Comparison of ENCODE assay signal across 18 cellular contexts in the genomic region with DNA sequence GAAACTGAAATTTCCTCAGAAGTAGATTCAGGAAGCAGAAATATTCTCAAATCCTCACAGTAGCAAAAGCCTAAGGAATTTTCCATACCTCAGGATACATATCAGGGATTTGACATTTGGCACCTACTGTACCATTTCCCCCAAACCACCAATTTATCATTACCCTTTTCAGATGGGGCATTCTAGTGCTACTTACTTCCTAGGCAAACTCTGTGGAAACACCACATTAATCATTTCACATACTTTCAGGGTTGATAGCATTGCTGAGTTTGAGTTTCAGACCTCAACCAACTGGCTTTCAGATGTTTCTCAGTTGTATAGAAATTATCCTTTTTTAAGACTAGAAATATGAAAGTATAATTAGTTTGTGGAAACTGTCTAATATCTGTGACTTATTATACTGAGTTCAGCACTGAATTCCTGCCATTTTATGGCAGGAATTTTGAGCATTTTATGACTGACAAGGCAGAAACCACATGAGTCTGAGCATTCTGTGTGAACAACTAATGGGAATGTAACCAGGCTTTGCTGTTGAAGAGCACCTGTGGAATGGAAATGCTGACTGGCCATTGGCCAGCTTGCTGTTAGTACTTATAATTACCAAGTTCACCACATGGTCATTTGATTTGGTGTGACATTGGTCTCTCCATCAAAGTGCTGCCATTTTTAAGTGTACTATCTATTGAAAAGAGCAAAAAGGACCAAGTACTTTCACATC. TPM values are rescaled to one million over a fixed set of nuclear protein-coding genes. Genes with fewer than 3 reads are reported as not detected.
DNase-seq lines count a peak whose midpoint lies in the region; ATAC-seq and TF ChIP-seq lines count a peak whose summit lies in the region.
"Had no signal": no experiment of that assay in that cellular context is flagged by ENCODE, and none has a peak within 500 bp of the region (broad histone marks: within the 10 kb centered on the region; RNA-seq: fewer than 3 reads in every experiment).

No MANE protein-coding gene starts in this region.

- no peaks in the 10 kb centered on the region for H4K20me1 ChIP-seq in MM.1S (ENCODE audit: insufficient read depth, low read length)

- DNase-seq in MM.1S (peak; percentile 74), myocyte (ENCODE audit: low read depth) (peak; percentile 68), NCI-H146 treated with DMSO at 0.1 percent for 48 hours (lab: John Stamatoyannopoulos, UW; ENCODE audit: unreplicated experiment) (no peak), hepatic stellate cell (ENCODE audit: low spot score) (no peak), natural killer cell (no peak)
- DNase-seq: activated CD4-positive, alpha-beta memory T cell treated with anti-CD3 and anti-CD28 coated beads, Interleukin-2, amount 10 ng/mL, durations not matched to agents 7 days and 5 days; Caco-2; glutamatergic neuron; islet precursor cell; NCI-H2171; SK-N-SH; upper lobe of right lung had no signal

- H3F3A ChIP-seq in MM.1S (ENCODE audit: insufficient read depth, low read length) = peaks cover 19% of the 10 kb centered on the region

- no peak overlapping the region for H3K4me3 ChIP-seq in MM.1S (ENCODE audit: low read length)
- H3K4me3 ChIP-seq: colonic mucosa, upper lobe of right lung had no signal

- H3K9ac ChIP-seq in MM.1S (ENCODE audit: low read length) = no peak overlapping the region
- H3K9ac ChIP-seq: SK-N-SH had no signal

- no peak for TF ChIP-seq CTCF in MM.1S (IDR thresholded peaks at IDR 0.05; ENCODE audit: low read length)
- TF ChIP-seq CTCF in natural killer cell (IDR thresholded peaks at IDR 0.05) = no peak

- H3K9me3 ChIP-seq in MM.1S (replicated peaks; ENCODE audit: insufficient read depth, low read length) = no peaks in the 10 kb centered on the region
- H3K9me3 ChIP-seq: Caco-2, colonic mucosa, SK-N-SH, upper lobe of right lung had no signal

- intact Hi-C loops in natural killer cell (cut with micrococcal nuclease) = no loop called here

- H2AFZ ChIP-seq in MM.1S (ENCODE audit: low read length) = no peak overlapping the region

- peak overlapping the region; percentile 50; the same call in 1 of the 2 replicates for H3K27ac ChIP-seq in MM.1S (ENCODE audit: low read length)
- H3K27ac ChIP-seq: colonic mucosa, upper lobe of right lung had no signal

- no peaks in the 10 kb centered on the region for H3K4me1 Mint-ChIP-seq in natural killer cell
- H3K4me1 Mint-ChIP-seq: activated CD4-positive, alpha-beta memory T cell treated with anti-CD3 and anti-CD28 coated beads, Interleukin-2, amount 10 ng/mL, durations not matched to agents 7 days and 5 days had no signal

- peaks cover 2 to 4% of the 10 kb centered on the region in 2 donors for H3K9me3 Mint-ChIP-seq in natural killer cell
- H3K9me3 Mint-ChIP-seq: activated CD4-positive, alpha-beta memory T cell treated with anti-CD3 and anti-CD28 coated beads, Interleukin-2, amount 10 ng/mL, durations not matched to agents 7 days and 5 days; activated T-helper 1 cell treated with anti-CD3 and anti-CD28 coated beads, Interleukin-12 subunit alpha, Interleukin-12 subunit beta, Interleukin-2, Interleukin-4 antibody, amounts not matched to agents 30 ng/mL and 10 ng/mL and 1 ng/mL, durations not matched to agents 14 hours and 24 hours and 36 hours had no signal

- H3K27me3 ChIP-seq in MM.1S (replicated peaks; ENCODE audit: insufficient read depth, low read length) = no peaks in the 10 kb centered on the region
- H3K27me3 ChIP-seq: colonic mucosa, upper lobe of right lung had no signal

- H3K36me3 Mint-ChIP-seq in natural killer cell = no peaks in the 10 kb centered on the region

- H3K4me3 Mint-ChIP-seq in natural killer cell = no peak overlapping the region
- H3K4me3 Mint-ChIP-seq: activated CD4-positive, alpha-beta memory T cell treated with anti-CD3 and anti-CD28 coated beads, Interleukin-2, amount 10 ng/mL, durations not matched to agents 7 days and 5 days; activated T-helper 1 cell treated with anti-CD3 and anti-CD28 coated beads, Interleukin-12 subunit alpha, Interleukin-12 subunit beta, Interleukin-2, Interleukin-4 antibody, amounts not matched to agents 30 ng/mL and 10 ng/mL and 1 ng/mL, durations not matched to agents 14 hours and 24 hours and 36 hours had no signal

- no peaks in the 10 kb centered on the region for H3K79me2 ChIP-seq in MM.1S (ENCODE audit: low read length)

- no peaks in the 10 kb centered on the region for H3K36me3 ChIP-seq in MM.1S (replicated peaks; ENCODE audit: insufficient read depth, low read length)
- H3K36me3 ChIP-seq: colonic mucosa, upper lobe of right lung had no signal

- peaks cover 42% of the 10 kb centered on the region for H3K4me1 ChIP-seq in MM.1S (ENCODE audit: low read length)
- H3K4me1 ChIP-seq: Caco-2, colonic mucosa had no signal

- peak overlapping the region; percentile 45 for H3K4me2 ChIP-seq in MM.1S (ENCODE audit: low read depth, low read length)
- H3K4me2 ChIP-seq: SK-N-SH had no signal

- H3K27me3 Mint-ChIP-seq in natural killer cell (ENCODE audit: low read depth in 2 of 2) = peaks cover 5 to 6% of the 10 kb centered on the region in 2 donors

- ATAC-seq in GM18909 (IDR thresholded peaks at IDR 0.05; ENCODE audit: poor library complexity, unreplicated experiment) (peak; percentile 60), HG02610 (IDR thresholded peaks at IDR 0.05; ENCODE audit: unreplicated experiment) (peak; percentile 43), HG03442 (IDR thresholded peaks at IDR 0.05; ENCODE audit: unreplicated experiment) (no peak), natural killer cell (no peak)
- ATAC-seq: HCT116 had no signal

- H3K9me2 ChIP-seq in MM.1S (replicated peaks; ENCODE audit: insufficient read depth, low read length) = no peaks in the 10 kb centered on the region
- H3K9me2 ChIP-seq: SK-N-SH had no signal

- H3K27ac Mint-ChIP-seq in natural killer cell = no peak overlapping the region
- H3K27ac Mint-ChIP-seq: activated CD4-positive, alpha-beta memory T cell treated with anti-CD3 and anti-CD28 coated beads, Interleukin-2, amount 10 ng/mL, durations not matched to agents 7 days and 5 days; activated T-helper 1 cell treated with anti-CD3 and anti-CD28 coated beads, Interleukin-12 subunit alpha, Interleukin-12 subunit beta, Interleukin-2, Interleukin-4 antibody, amounts not matched to agents 30 ng/mL and 10 ng/mL and 1 ng/mL, durations not matched to agents 14 hours and 24 hours and 36 hours had no signal

RNA-seq across cellular contexts. Expression of gene IRAK1BP1, which starts 35.1 kb away (rescaled TPM):
- total RNA-seq in myocyte (2.9 and 3.4 TPM in 2 replicates), natural killer cell (1 to 10 TPM in 2 of 3 donors, under 1 TPM in 1; 0.56 to 1.5 (median 1.5) TPM)
- 1.3 TPM for polyA plus RNA-seq in myocyte (2012)

Comparison
In these comparisons a context has a peak if more than half of its experiments do, and no peak if none do; other contexts are left out.
1. ATAC-seq: peak in GM18909 (single experiment) and HG02610 (single experiment); none in HG03442 (single experiment) and natural killer cell (0 of 3).
2. DNase-seq: peak in MM.1S (single experiment) and myocyte (single experiment); none in NCI-H146 treated with DMSO at 0.1 percent for 48 hours (single experiment), hepatic stellate cell (single experiment) and natural killer cell (single experiment).